8 cellular contexts compared by ENCODE assay signal in genomic region chr5:77935516-77936364, GRCh38.
DNase-seq lines count a peak whose midpoint lies in the region; ATAC-seq and TF ChIP-seq lines count a peak whose summit lies in the region.

No MANE protein-coding gene starts in this region.

- H3K9me3 Mint-ChIP-seq in activated T-helper 17 cell treated with anti-CD3 and anti-CD28 coated beads, Interleukin-2, amount 50 U/mL, for 72 hours: no peaks in the 10 kb centered on the region

- peaks cover 13% of the 10 kb centered on the region for H3K27me3 Mint-ChIP-seq in activated T-helper 17 cell treated with anti-CD3 and anti-CD28 coated beads, Interleukin-2, amount 50 U/mL, for 72 hours

- peak overlapping the region; percentile 70 for H3K9ac ChIP-seq in KMS-11

- peaks cover 8% of the 10 kb centered on the region for H3K4me1 Mint-ChIP-seq in activated T-helper 17 cell treated with anti-CD3 and anti-CD28 coated beads, Interleukin-2, amount 50 U/mL, for 72 hours

- H3K4me2 ChIP-seq in KMS-11: peak overlapping the region; percentile 69

- H3K79me2 ChIP-seq in KMS-11 (ENCODE audit: insufficient read depth, low read depth): no peaks in the 10 kb centered on the region

- no peaks in the 10 kb centered on the region for H3K27me3 ChIP-seq in KMS-11 (ENCODE audit: insufficient read depth, low read depth)

- peak overlapping the region; percentile 10 for H3K27ac Mint-ChIP-seq in activated T-helper 17 cell treated with anti-CD3 and anti-CD28 coated beads, Interleukin-2, amount 50 U/mL, for 72 hours

- no peaks in the 10 kb centered on the region for H3K36me3 ChIP-seq in KMS-11 (ENCODE audit: insufficient read depth)

- peak; percentile 46 for ATAC-seq in GM19438 (IDR thresholded peaks at IDR 0.05; ENCODE audit: low read depth, unreplicated experiment)
- ATAC-seq in activated T-helper 17 cell treated with anti-CD3 and anti-CD28 coated beads, Interleukin-2, amount 50 U/mL, for 72 hours (replicated peaks): peak; percentile 83

- TF ChIP-seq CTCF in KMS-11 (conservative IDR thresholded peaks at IDR 0.05; ENCODE audit: low read depth, low read length): no peak

- peak overlapping the region; percentile 67 for H2AFZ ChIP-seq in KMS-11 (ENCODE audit: low read depth)

- no peaks in the 10 kb centered on the region for H3K36me3 Mint-ChIP-seq in activated T-helper 17 cell treated with anti-CD3 and anti-CD28 coated beads, Interleukin-2, amount 50 U/mL, for 72 hours (ENCODE audit: low read depth)

- peaks cover 64% of the 10 kb centered on the region for H3K4me1 ChIP-seq in KMS-11 (ENCODE audit: low read depth, poor library complexity, severe bottlenecking)

- no peak overlapping the region for H3K4me3 ChIP-seq in KMS-11 (IDR thresholded peaks at IDR 0.05; ENCODE audit: insufficient read depth, low read depth, low read length)

- H3K4me3 Mint-ChIP-seq in activated T-helper 17 cell treated with anti-CD3 and anti-CD28 coated beads, Interleukin-2, amount 50 U/mL, for 72 hours: peak overlapping the region; percentile 29

- peak overlapping the region; percentile 95 for H3K27ac ChIP-seq in KMS-11

- peak; percentile 18 for DNase-seq in AG20443 (ENCODE audit: low spot score)
- DNase-seq in hippocampal formation (lab: John Stamatoyannopoulos, UW): no peak
- no peak for DNase-seq in pons (ENCODE audit: low spot score)
- DNase-seq in SHP77 treated with DMSO at 0.1 percent for 48 hours (lab: John Stamatoyannopoulos, UW): no peak
- no peak for DNase-seq in HPDE6-E6E7 (ENCODE audit: extremely low spot score)

- H4K20me1 ChIP-seq in KMS-11 (ENCODE audit: insufficient read depth): no peaks in the 10 kb centered on the region
